ENCODE assay signal across 1 cellular context in the genomic region with DNA sequence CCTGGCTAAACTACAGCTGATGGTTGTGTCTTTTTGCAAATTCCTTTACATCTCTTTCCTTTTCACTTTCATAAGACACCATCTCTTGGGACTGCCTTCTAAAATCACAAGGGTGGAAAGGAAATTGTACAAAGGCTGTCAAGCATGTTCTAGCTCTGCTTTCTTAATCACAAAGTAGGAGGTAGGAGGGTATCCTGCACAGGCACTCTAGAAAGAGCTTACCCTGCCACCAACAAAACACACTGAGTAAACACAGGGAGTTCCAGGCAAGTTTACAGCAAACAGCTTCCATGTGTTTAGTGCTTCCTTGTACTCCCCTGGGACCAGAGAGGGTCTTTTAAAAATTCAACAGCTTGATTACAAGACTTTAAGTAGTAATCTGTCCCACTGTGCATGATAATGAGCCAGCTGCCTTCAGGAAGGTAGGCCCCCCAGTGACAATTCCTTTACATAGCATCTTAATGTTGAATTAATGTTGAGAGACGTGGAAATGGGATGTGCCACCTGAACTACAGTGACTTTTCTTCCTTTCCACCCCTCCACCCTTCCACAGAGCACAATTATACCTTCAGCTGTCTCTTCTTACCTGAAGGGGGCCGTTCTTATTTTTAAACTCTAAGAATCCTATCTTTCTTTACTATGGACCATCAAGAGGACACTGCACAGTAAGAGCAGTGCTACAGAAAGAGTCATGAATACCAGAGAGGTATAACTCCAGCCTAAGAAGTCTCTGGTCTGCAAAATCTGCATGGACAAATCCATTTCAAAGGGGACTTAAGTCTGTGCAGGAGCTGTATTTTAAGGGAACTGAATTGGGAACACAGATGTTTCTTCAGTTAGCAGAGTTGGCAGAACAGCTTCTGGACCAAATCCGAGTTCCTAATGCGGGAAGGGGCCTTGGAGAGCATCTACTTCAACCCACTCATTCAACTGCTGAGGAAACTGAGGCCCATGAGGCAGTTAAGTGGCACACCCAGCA.
TF ChIP-seq lines count a peak whose summit lies in the region.

No MANE protein-coding gene starts in this region.

TF ChIP-seq in GM23338, 12 proteins besides CTCF, POLR2A, EP300 and RAD21 (continued from another document):
- TF ChIP-seq ZNF462 (CRISPR knock-in tag; IDR thresholded peaks at IDR 0.05): no peak
